Comparison of ENCODE assay signal across 34 cellular contexts in genomic region chr2:146135245-146135644, GRCh38.
DNase-seq lines count a peak whose midpoint lies in the region; ATAC-seq, FAIRE-seq and TF ChIP-seq lines count a peak whose summit lies in the region.
"Had no signal": no experiment of that assay in that cellular context is flagged by ENCODE, and none has a peak within 500 bp of the region (broad histone marks: within the 10 kb centered on the region; RNA-seq: fewer than 3 reads in every experiment).

No MANE protein-coding gene starts in this region.

- no peak overlapping the region for H2AFZ ChIP-seq in HepG2 (ENCODE audit: low read length)

- H3K36me3 ChIP-seq in bronchial epithelial cell (ENCODE audit: control insufficient read depth, insufficient read depth, low read length) (no peaks in the 10 kb centered on the region), HepG2 (replicated peaks in 1 of 2; ENCODE audit: control insufficient read depth in 1 of 2, insufficient read depth in 2 of 2, low read length in 2 of 2) (no peaks in the 10 kb centered on the region)
- H3K36me3 ChIP-seq: cardiac muscle cell, esophagus muscularis mucosa, stomach, tibial artery had no signal

- no peak for TF ChIP-seq EP300 in HepG2 (IDR thresholded peaks at IDR 0.05; ENCODE audit: low read depth in 2 of 2, low read length in 2 of 2)
- no peak for TF ChIP-seq EP300 in HepG2 (CRISPR knock-in tag; IDR thresholded peaks at IDR 0.05; ENCODE audit: borderline replicate concordance)

- no TSS peak for BruUV-seq in HepG2 (replicated peaks; lab: Mats Ljungman, UMichigan)

- WGBS in HepG2 (ENCODE audit: low lambda C conversion rate), result 62% methylated on average over 1 of the region's 1 CpG

- H3K27ac ChIP-seq in HepG2 (ENCODE audit: extremely low read length, insufficient read depth, low read length), result no peak overlapping the region
- H3K27ac ChIP-seq: cardiac muscle cell, coronary artery, esophagus muscularis mucosa, HL-60, RWPE1, stomach, tibial artery had no signal

- no peaks in the 10 kb centered on the region for H4K20me1 ChIP-seq in HepG2 (ENCODE audit: insufficient read depth, low read length)

- no peak overlapping the region for H3K4me2 ChIP-seq in HepG2 (ENCODE audit: low read depth, low read length)
- H3K4me2 ChIP-seq: SK-N-SH had no signal

- intact Hi-C loops in HepG2 (cut with micrococcal nuclease; ENCODE audit: unreplicated experiment), result no loop called here

- H3K4me1 ChIP-seq in HepG2 (ENCODE audit: insufficient read depth, low read length), result peaks cover 6% of the 10 kb centered on the region; the same call in 1 of the 2 replicates
- H3K4me1 ChIP-seq: esophagus muscularis mucosa, stomach, tibial artery had no signal

- no peak for TF ChIP-seq RAD21 in HepG2 (CRISPR knock-in tag; IDR thresholded peaks at IDR 0.05)

- ATAC-seq in GM18520 (IDR thresholded peaks at IDR 0.05; ENCODE audit: unreplicated experiment) (no peak), HepG2 (no peak)
- ATAC-seq: HCT116, left ventricle myocardium superior, natural killer cell, T-helper 17 cell had no signal

- CTCF ChIA-PET in HepG2 (lab: Yijun Ruan, JAX; ENCODE audit: low intra/inter-chr PET ratio, low total read pairs), result no interaction called here

- in situ Hi-C loops in Caki2 (cut with HindIII; ENCODE audit: low pct_unique_long_range_greater_than_20kb, low sequenced_read_pairs) (no loop called here), HepG2 (cut with HindIII; ENCODE audit: extremely low pct_ligation_motif_present, low pct_unique_long_range_greater_than_20kb) (no loop called here)

- no peaks in the 10 kb centered on the region for H3K9me3 ChIP-seq in HepG2 (ENCODE audit: low read length)
- H3K9me3 ChIP-seq: esophagus muscularis mucosa, SK-N-SH, stomach, tibial artery had no signal

- FAIRE-seq in HTR-8/SVneo (lab: Jason Lieb, UNC) (no peak), bronchial epithelial cell (lab: Jason Lieb, UNC) (no peak), HepG2 (lab: Jason Lieb, UNC) (no peak)
- FAIRE-seq: A204.1, frontal cortex had no signal

- no peak overlapping the region for H3K4me3 ChIP-seq in bronchial epithelial cell (ENCODE audit: low read depth, low read length)
- no peak overlapping the region for H3K4me3 ChIP-seq in HepG2 (replicated peaks in 1 of 3; ENCODE audit: insufficient read depth in 1 of 3, low read depth in 2 of 3, low read length in 3 of 3)
- H3K4me3 ChIP-seq: cardiac muscle cell, coronary artery, esophagus muscularis mucosa, stomach, tibial artery had no signal

- DNase-seq in Caki2 (ENCODE audit: low read depth), result peak; percentile 3
- DNase-seq in HTR-8/SVneo (ENCODE audit: insufficient read length, low spot score), result peak; percentile 14
- DNase-seq in bronchial epithelial cell (ENCODE audit: low read depth), result peak; percentile 89
- DNase-seq in left kidney (ENCODE audit: low read depth, low spot score), result peak; percentile 85
- no peak for DNase-seq in GM20000 (ENCODE audit: low spot score)
- no peak for DNase-seq in OCI-M1 (lab: John Stamatoyannopoulos, UW)
- DNase-seq in HepG2 (ENCODE audit: low spot score), result no peak
- DNase-seq: activated CD4-positive, alpha-beta memory T cell treated with anti-CD3 and anti-CD28 coated beads for 36 hours; activated CD4-positive, CD25-positive, alpha-beta regulatory T cell treated with anti-CD3 and anti-CD28 coated beads, Interleukin-2, amount 50 U/mL, for 72 hours; activated CD8-positive, alpha-beta memory T cell treated with anti-CD3 and anti-CD28 coated beads, Interleukin-2, amount 50 U/mL, for 48 hours; anterior cingulate cortex; CD4-positive, alpha-beta memory T cell; effector memory CD4-positive, alpha-beta T cell; hippocampal formation; left ventricle myocardium superior; natural killer cell; NCI-H1105 treated with DMSO at 0.1 percent for 48 hours; NCI-H2029; NCI-H345; NCI-H82; SK-N-SH; stimulated activated CD4-positive, alpha-beta T cell treated with anti-CD3 and anti-CD28 coated beads, Interleukin-2, amount 100 ng/mL, for 24 hours; stomach; T-helper 17 cell; tibial artery had no signal

- H3K79me2 ChIP-seq in HepG2 (ENCODE audit: insufficient read depth, low read length), result no peaks in the 10 kb centered on the region

- TF ChIP-seq POLR2A in HepG2 (IDR thresholded peaks at IDR 0.05; ENCODE audit: insufficient read depth in 1 of 2, low read depth in 2 of 2, low read length in 2 of 2), result no peak

- TF ChIP-seq CTCF in bronchial epithelial cell (IDR thresholded peaks at IDR 0.05; ENCODE audit: insufficient read depth, low read length, severe bottlenecking), result no peak
- TF ChIP-seq CTCF in GM20000 (IDR thresholded peaks at IDR 0.05; ENCODE audit: extremely low read depth, missing control alignments), result no peak
- TF ChIP-seq CTCF in HepG2 (CRISPR knock-in tag; IDR thresholded peaks at IDR 0.05), result no peak

- POLR2A ChIA-PET in HepG2 (lab: Yijun Ruan, JAX), result no interaction called here

- H3K9ac ChIP-seq in HepG2 (ENCODE audit: insufficient read depth, low read depth, low read length), result no peak overlapping the region
- H3K9ac ChIP-seq: SK-N-SH had no signal

- H3K27me3 ChIP-seq in bronchial epithelial cell (ENCODE audit: control insufficient read depth, insufficient read depth, low read length) (no peaks in the 10 kb centered on the region), HepG2 (ENCODE audit: control insufficient read depth in 1 of 2, insufficient read depth in 2 of 2, low read length in 2 of 2) (no peaks in the 10 kb centered on the region)
- H3K27me3 ChIP-seq: cardiac muscle cell, esophagus muscularis mucosa, stomach, tibial artery had no signal

TF ChIP-seq in HepG2, 621 proteins besides CTCF, POLR2A, EP300 and RAD21:
- no peak for TF ChIP-seq JUND (CRISPR knock-in tag; IDR thresholded peaks at IDR 0.05)
- TF ChIP-seq ZNF124 (CRISPR knock-in tag; IDR thresholded peaks at IDR 0.05), result no peak
- TF ChIP-seq ZNF3 (CRISPR knock-in tag; IDR thresholded peaks at IDR 0.05), result no peak
- TF ChIP-seq ZBTB2 (CRISPR knock-in tag; IDR thresholded peaks at IDR 0.05; ENCODE audit: low read depth), result no peak
- no peak for TF ChIP-seq FOSL2 (CRISPR knock-in tag; IDR thresholded peaks at IDR 0.05)
- TF ChIP-seq ZNF615 (CRISPR knock-in tag; IDR thresholded peaks at IDR 0.05; ENCODE audit: borderline replicate concordance), result no peak
- TF ChIP-seq MTERF4 (CRISPR knock-in tag; IDR thresholded peaks at IDR 0.05), result no peak
- no peak for TF ChIP-seq GRHL1 (CRISPR knock-in tag; conservative IDR thresholded peaks at IDR 0.05)

Comparison
In these comparisons a context has a peak if more than half of its experiments do, and no peak if none do; other contexts are left out.
1. DNase-seq: peak in Caki2 (single experiment), HTR-8/SVneo (single experiment), bronchial epithelial cell (single experiment) and left kidney (single experiment); none in GM20000 (single experiment), OCI-M1 (single experiment) and HepG2 (single experiment).